9 cellular contexts compared by ENCODE assay signal in the genomic region with DNA sequence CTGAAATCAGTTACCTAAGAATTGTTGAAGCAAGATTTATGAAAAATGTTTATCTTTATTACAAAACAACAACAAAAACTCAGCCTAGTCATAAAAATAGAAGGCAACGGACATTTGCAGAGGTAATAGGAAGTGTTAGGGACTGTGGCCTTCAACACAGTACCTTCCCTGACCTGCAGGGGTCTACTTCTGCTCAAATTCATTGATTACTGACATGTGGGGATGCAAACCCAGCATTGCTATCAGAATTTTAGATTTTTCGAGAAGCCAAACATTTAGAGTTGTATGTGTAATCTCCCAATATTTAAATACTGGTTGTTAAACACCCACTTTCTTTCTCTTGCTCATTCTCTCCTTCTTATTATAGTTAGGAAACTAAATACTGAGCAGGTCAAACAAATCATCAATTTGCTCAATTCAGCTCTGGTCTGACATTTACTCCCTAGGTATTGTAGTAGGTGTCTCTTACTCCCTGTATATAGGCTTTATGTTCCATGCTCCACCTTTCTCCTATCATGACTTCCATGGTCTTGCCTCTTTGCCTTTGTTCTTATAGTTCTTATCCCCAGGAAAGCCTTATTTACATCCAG.
DNase-seq lines count a peak whose midpoint lies in the region; ATAC-seq and TF ChIP-seq lines count a peak whose summit lies in the region.
"Had no signal": no experiment of that assay in that cellular context is flagged by ENCODE, and none has a peak within 500 bp of the region (broad histone marks: within the 10 kb centered on the region; RNA-seq: fewer than 3 reads in every experiment).

No MANE protein-coding gene starts in this region.

- no peak overlapping the region for H3K4me3 Mint-ChIP-seq in CD8-positive, alpha-beta T cell

- POLR2A ChIA-PET in CD8-positive, alpha-beta T cell (lab: Charles Lee) = interaction anchor here (0.6 to 2.2 kb wide), 3 partner anchors 12 to 51 kb away, joined by 3 to 10 read pairs (median 4); no protein-coding TSS in a partner anchor

- peak; percentile 79 for ATAC-seq in CD8-positive, alpha-beta T cell
- ATAC-seq in GM21423 (IDR thresholded peaks at IDR 0.05; ENCODE audit: unreplicated experiment) = peak; percentile 60
- no peak for ATAC-seq in psoas muscle

- peaks cover 7% of the 10 kb centered on the region for H3K9me3 Mint-ChIP-seq in CD8-positive, alpha-beta T cell

- TF ChIP-seq POLR2A in lower leg skin (IDR thresholded peaks at IDR 0.05) = no peak

- peaks cover 54% of the 10 kb centered on the region for H3K4me1 Mint-ChIP-seq in CD8-positive, alpha-beta T cell (ENCODE audit: low read depth)

- H3K9me3 ChIP-seq in CD8-positive, alpha-beta T cell (ENCODE audit: low read length) = no peaks in the 10 kb centered on the region
- no peaks in the 10 kb centered on the region for H3K9me3 ChIP-seq in psoas muscle
- H3K9me3 ChIP-seq: thoracic aorta had no signal

- H3K27me3 ChIP-seq in CD8-positive, alpha-beta T cell (ENCODE audit: insufficient read depth, low read length) = no peaks in the 10 kb centered on the region
- H3K27me3 ChIP-seq in psoas muscle (ENCODE audit: insufficient read depth in 3 of 3, low read length in 2 of 3) = no peaks in the 10 kb centered on the region

- peaks cover 15% of the 10 kb centered on the region for H3K36me3 Mint-ChIP-seq in CD8-positive, alpha-beta T cell

- peak in 3 of 7 experiments; percentile 34 to 39 (median 37) for DNase-seq in CD8-positive, alpha-beta T cell
- DNase-seq in NAMALWA (ENCODE audit: low spot score) (peak; percentile 56), psoas muscle (no peak), lower leg skin (ENCODE audit: low spot score in 2 of 2) (no peak), NCI-H1092 treated with DMSO at 0.1 percent for 48 hours (lab: John Stamatoyannopoulos, UW) (no peak), kidney glomerular epithelial cell (lab: John Stamatoyannopoulos, UW) (no peak)
- DNase-seq in activated naive CD8-positive, alpha-beta T cell treated with anti-CD3 and anti-CD28 coated beads, Interleukin-2, amount 50 U/mL, for 16 hours (ENCODE audit: low read depth, low spot score) = peak; percentile 11

- H3K4me3 ChIP-seq in CD8-positive, alpha-beta T cell (ENCODE audit: low read depth, low read length) = no peak overlapping the region
- no peak overlapping the region for H3K4me3 ChIP-seq in psoas muscle
- H3K4me3 ChIP-seq in lower leg skin (ENCODE audit: low read depth, poor library complexity, severe bottlenecking) = no peak overlapping the region
- H3K4me3 ChIP-seq: thoracic aorta had no signal

- intact Hi-C loops in CD8-positive, alpha-beta T cell (cut with DNase I, micrococcal nuclease) = loop anchor here in 1 of 2 experiments (2.0 to 5.0 kb wide), 2 partner anchors 37 to 74 kb away; no protein-coding TSS in a partner anchor
- intact Hi-C loops in psoas muscle (cut with DNase I) = no loop called here
- intact Hi-C loops in lower leg skin (cut with DNase I; ENCODE audit: low total_unique reads) = no loop called here

- no peaks in the 10 kb centered on the region for H3K36me3 ChIP-seq in CD8-positive, alpha-beta T cell (ENCODE audit: insufficient read depth, low read length)
- H3K36me3 ChIP-seq in psoas muscle (ENCODE audit: insufficient read depth in 1 of 2, low read depth in 1 of 2) = no peaks in the 10 kb centered on the region
- H3K36me3 ChIP-seq: thoracic aorta had no signal

- H3K4me1 ChIP-seq in CD8-positive, alpha-beta T cell (ENCODE audit: insufficient read depth, low read length) = peaks cover 16% of the 10 kb centered on the region
- peaks cover 5% of the 10 kb centered on the region for H3K4me1 ChIP-seq in psoas muscle

- WGBS in psoas muscle, 3 donors = 75 to 81% (median 79%) methylated on average over 2 of the region's 2 CpGs
- WGBS in lower leg skin, 2 donors = 75 to 91% methylated on average over 2 of the region's 2 CpGs

- peak overlapping the region; percentile 47 for H3K27ac Mint-ChIP-seq in CD8-positive, alpha-beta T cell

- no peaks in the 10 kb centered on the region for H3K27me3 Mint-ChIP-seq in CD8-positive, alpha-beta T cell (ENCODE audit: low read depth)

- peak; percentile 64 for TF ChIP-seq CTCF in CD8-positive, alpha-beta T cell (IDR thresholded peaks at IDR 0.05)
- peak; percentile 7 for TF ChIP-seq CTCF in psoas muscle (IDR thresholded peaks at IDR 0.05)
- TF ChIP-seq CTCF in lower leg skin (IDR thresholded peaks at IDR 0.05) = no peak

- CTCF ChIA-PET in CD8-positive, alpha-beta T cell (lab: Charles Lee) = interaction anchor here (0.7 to 2.2 kb wide), 12 partner anchors 9 to 278 kb away, joined by 3 to 8 read pairs (median 4); a partner anchor contains a TSS

- H3K27ac ChIP-seq in CD8-positive, alpha-beta T cell (ENCODE audit: low read depth, low read length) = no peak overlapping the region
- H3K27ac ChIP-seq in psoas muscle = no peak overlapping the region
- H3K27ac ChIP-seq: thoracic aorta had no signal

Comparison
In these comparisons a context has a peak if more than half of its experiments do, and no peak if none do; other contexts are left out.
1. ATAC-seq: peak in CD8-positive, alpha-beta T cell (single experiment) and GM21423 (single experiment); none in psoas muscle (0 of 4).
2. DNase-seq: peak in NAMALWA (single experiment) and activated naive CD8-positive, alpha-beta T cell treated with anti-CD3 and anti-CD28 coated beads, Interleukin-2, amount 50 U/mL, for 16 hours (single experiment); none in psoas muscle (0 of 2), lower leg skin (0 of 2), NCI-H1092 treated with DMSO at 0.1 percent for 48 hours (single experiment) and kidney glomerular epithelial cell (single experiment).
3. CTCF ChIP-seq: peak in CD8-positive, alpha-beta T cell (single experiment) and psoas muscle (single experiment); none in lower leg skin (0 of 3).